ENCODE assay signal across 1 cellular context in genomic region chr17:82055965-82056728, GRCh38.
TF ChIP-seq lines count a peak whose summit lies in the region.

No MANE protein-coding gene starts in this region.

TF ChIP-seq in HepG2, 621 proteins besides CTCF, POLR2A, EP300 and RAD21 (continued from another document and continues in another):
- TF ChIP-seq FOXC1 (CRISPR knock-in tag; IDR thresholded peaks at IDR 0.05; ENCODE audit: borderline replicate concordance) (no peak), KLF16 (CRISPR knock-in tag; IDR thresholded peaks at IDR 0.05) (no peak), PRDM15 (CRISPR knock-in tag; IDR thresholded peaks at IDR 0.05) (no peak), ZNF350 (CRISPR knock-in tag; IDR thresholded peaks at IDR 0.05; ENCODE audit: borderline replicate concordance, low read depth) (no peak), MAZ (IDR thresholded peaks at IDR 0.05; ENCODE audit: borderline replicate concordance, low read depth, low read length) (no peak), MAZ (CRISPR knock-in tag; IDR thresholded peaks at IDR 0.05; ENCODE audit: low read depth) (no peak), RFX5 (IDR thresholded peaks at IDR 0.05; ENCODE audit: low read depth, low read length) (no peak), RBAK (CRISPR knock-in tag; IDR thresholded peaks at IDR 0.05) (no peak), ZNF367 (CRISPR knock-in tag; IDR thresholded peaks at IDR 0.05; ENCODE audit: borderline replicate concordance) (no peak), RARG (CRISPR knock-in tag; IDR thresholded peaks at IDR 0.05; ENCODE audit: low read depth) (no peak), REL (CRISPR knock-in tag; conservative IDR thresholded peaks at IDR 0.05) (0 out of 2 replicates have a peak, but pooled peaks have one; percentile 60), KDM1A (CRISPR knock-in tag; IDR thresholded peaks at IDR 0.05) (no peak), KAT8 (CRISPR knock-in tag; IDR thresholded peaks at IDR 0.05) (no peak), BCL6 (CRISPR knock-in tag; IDR thresholded peaks at IDR 0.05) (no peak), TOE1 (CRISPR knock-in tag; IDR thresholded peaks at IDR 0.05) (no peak), HIVEP1 (CRISPR knock-in tag; IDR thresholded peaks at IDR 0.05) (no peak), CCDC6 (CRISPR knock-in tag; IDR thresholded peaks at IDR 0.05) (no peak), TEAD3 (CRISPR knock-in tag; optimal IDR thresholded peaks at IDR 0.05; ENCODE audit: borderline replicate concordance) (no peak), KLF11 (CRISPR knock-in tag; IDR thresholded peaks at IDR 0.05) (no peak), ZNF609 (CRISPR knock-in tag; IDR thresholded peaks at IDR 0.05; ENCODE audit: borderline replicate concordance) (no peak)
- TF ChIP-seq, protein P1, sequence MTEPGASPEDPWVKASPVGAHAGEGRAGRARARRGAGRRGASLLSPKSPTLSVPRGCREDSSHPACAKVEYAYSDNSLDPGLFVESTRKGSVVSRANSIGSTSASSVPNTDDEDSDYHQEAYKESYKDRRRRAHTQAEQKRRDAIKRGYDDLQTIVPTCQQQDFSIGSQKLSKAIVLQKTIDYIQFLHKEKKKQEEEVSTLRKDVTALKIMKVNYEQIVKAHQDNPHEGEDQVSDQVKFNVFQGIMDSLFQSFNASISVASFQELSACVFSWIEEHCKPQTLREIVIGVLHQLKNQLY (CRISPR knock-in tag; IDR thresholded peaks at IDR 0.05): no peak
- TF ChIP-seq, protein P2, sequence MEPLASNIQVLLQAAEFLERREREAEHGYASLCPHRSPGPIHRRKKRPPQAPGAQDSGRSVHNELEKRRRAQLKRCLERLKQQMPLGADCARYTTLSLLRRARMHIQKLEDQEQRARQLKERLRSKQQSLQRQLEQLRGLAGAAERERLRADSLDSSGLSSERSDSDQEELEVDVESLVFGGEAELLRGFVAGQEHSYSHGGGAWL (CRISPR knock-in tag; IDR thresholded peaks at IDR 0.05): no peak
- TF ChIP-seq, protein P3, sequence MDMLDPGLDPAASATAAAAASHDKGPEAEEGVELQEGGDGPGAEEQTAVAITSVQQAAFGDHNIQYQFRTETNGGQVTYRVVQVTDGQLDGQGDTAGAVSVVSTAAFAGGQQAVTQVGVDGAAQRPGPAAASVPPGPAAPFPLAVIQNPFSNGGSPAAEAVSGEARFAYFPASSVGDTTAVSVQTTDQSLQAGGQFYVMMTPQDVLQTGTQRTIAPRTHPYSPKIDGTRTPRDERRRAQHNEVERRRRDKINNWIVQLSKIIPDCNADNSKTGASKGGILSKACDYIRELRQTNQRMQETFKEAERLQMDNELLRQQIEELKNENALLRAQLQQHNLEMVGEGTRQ (IDR thresholded peaks at IDR 0.05; ENCODE audit: low read depth, low read length): no peak
- TF ChIP-seq, protein P3 (CRISPR knock-in tag; IDR thresholded peaks at IDR 0.05; ENCODE audit: borderline replicate concordance): no peak
- TF ChIP-seq, protein P4, sequence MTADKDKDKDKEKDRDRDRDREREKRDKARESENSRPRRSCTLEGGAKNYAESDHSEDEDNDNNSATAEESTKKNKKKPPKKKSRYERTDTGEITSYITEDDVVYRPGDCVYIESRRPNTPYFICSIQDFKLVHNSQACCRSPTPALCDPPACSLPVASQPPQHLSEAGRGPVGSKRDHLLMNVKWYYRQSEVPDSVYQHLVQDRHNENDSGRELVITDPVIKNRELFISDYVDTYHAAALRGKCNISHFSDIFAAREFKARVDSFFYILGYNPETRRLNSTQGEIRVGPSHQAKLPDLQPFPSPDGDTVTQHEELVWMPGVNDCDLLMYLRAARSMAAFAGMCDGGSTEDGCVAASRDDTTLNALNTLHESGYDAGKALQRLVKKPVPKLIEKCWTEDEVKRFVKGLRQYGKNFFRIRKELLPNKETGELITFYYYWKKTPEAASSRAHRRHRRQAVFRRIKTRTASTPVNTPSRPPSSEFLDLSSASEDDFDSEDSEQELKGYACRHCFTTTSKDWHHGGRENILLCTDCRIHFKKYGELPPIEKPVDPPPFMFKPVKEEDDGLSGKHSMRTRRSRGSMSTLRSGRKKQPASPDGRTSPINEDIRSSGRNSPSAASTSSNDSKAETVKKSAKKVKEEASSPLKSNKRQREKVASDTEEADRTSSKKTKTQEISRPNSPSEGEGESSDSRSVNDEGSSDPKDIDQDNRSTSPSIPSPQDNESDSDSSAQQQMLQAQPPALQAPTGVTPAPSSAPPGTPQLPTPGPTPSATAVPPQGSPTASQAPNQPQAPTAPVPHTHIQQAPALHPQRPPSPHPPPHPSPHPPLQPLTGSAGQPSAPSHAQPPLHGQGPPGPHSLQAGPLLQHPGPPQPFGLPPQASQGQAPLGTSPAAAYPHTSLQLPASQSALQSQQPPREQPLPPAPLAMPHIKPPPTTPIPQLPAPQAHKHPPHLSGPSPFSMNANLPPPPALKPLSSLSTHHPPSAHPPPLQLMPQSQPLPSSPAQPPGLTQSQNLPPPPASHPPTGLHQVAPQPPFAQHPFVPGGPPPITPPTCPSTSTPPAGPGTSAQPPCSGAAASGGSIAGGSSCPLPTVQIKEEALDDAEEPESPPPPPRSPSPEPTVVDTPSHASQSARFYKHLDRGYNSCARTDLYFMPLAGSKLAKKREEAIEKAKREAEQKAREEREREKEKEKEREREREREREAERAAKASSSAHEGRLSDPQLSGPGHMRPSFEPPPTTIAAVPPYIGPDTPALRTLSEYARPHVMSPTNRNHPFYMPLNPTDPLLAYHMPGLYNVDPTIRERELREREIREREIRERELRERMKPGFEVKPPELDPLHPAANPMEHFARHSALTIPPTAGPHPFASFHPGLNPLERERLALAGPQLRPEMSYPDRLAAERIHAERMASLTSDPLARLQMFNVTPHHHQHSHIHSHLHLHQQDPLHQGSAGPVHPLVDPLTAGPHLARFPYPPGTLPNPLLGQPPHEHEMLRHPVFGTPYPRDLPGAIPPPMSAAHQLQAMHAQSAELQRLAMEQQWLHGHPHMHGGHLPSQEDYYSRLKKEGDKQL (CRISPR knock-in tag; IDR thresholded peaks at IDR 0.05; ENCODE audit: low read depth): no peak
- TF ChIP-seq, protein P5, sequence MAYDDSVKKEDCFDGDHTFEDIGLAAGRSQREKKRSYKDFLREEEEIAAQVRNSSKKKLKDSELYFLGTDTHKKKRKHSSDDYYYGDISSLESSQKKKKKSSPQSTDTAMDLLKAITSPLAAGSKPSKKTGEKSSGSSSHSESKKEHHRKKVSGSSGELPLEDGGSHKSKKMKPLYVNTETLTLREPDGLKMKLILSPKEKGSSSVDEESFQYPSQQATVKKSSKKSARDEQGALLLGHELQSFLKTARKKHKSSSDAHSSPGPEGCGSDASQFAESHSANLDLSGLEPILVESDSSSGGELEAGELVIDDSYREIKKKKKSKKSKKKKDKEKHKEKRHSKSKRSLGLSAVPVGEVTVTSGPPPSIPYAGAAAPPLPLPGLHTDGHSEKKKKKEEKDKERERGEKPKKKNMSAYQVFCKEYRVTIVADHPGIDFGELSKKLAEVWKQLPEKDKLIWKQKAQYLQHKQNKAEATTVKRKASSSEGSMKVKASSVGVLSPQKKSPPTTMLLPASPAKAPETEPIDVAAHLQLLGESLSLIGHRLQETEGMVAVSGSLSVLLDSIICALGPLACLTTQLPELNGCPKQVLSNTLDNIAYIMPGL (CRISPR knock-in tag; IDR thresholded peaks at IDR 0.05; ENCODE audit: borderline replicate concordance in 1 of 2, low read depth in 1 of 2): no peak
- TF ChIP-seq, protein P6, sequence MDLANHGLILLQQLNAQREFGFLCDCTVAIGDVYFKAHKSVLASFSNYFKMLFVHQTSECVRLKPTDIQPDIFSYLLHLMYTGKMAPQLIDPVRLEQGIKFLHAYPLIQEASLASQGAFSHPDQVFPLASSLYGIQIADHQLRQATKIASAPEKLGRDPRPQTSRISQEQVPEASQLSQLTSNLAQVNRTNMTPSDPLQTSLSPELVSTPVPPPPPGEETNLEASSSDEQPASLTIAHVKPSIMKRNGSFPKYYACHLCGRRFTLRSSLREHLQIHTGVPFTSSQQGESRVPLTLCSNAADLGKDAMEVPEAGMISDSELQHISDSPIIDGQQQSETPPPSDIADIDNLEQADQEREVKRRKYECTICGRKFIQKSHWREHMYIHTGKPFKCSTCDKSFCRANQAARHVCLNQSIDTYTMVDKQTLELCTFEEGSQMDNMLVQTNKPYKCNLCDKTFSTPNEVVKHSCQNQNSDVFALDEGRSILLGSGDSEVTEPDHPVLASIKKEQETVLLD (CRISPR knock-in tag; IDR thresholded peaks at IDR 0.05; ENCODE audit: low read depth): no peak
- TF ChIP-seq, protein P7, sequence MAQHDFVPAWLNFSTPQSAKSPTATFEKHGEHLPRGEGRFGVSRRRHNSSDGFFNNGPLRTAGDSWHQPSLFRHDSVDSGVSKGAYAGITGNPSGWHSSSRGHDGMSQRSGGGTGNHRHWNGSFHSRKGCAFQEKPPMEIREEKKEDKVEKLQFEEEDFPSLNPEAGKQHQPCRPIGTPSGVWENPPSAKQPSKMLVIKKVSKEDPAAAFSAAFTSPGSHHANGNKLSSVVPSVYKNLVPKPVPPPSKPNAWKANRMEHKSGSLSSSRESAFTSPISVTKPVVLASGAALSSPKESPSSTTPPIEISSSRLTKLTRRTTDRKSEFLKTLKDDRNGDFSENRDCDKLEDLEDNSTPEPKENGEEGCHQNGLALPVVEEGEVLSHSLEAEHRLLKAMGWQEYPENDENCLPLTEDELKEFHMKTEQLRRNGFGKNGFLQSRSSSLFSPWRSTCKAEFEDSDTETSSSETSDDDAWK (CRISPR knock-in tag; IDR thresholded peaks at IDR 0.05): no peak
- TF ChIP-seq, protein P8, sequence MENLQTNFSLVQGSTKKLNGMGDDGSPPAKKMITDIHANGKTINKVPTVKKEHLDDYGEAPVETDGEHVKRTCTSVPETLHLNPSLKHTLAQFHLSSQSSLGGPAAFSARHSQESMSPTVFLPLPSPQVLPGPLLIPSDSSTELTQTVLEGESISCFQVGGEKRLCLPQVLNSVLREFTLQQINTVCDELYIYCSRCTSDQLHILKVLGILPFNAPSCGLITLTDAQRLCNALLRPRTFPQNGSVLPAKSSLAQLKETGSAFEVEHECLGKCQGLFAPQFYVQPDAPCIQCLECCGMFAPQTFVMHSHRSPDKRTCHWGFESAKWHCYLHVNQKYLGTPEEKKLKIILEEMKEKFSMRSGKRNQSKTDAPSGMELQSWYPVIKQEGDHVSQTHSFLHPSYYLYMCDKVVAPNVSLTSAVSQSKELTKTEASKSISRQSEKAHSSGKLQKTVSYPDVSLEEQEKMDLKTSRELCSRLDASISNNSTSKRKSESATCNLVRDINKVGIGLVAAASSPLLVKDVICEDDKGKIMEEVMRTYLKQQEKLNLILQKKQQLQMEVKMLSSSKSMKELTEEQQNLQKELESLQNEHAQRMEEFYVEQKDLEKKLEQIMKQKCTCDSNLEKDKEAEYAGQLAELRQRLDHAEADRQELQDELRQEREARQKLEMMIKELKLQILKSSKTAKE (CRISPR knock-in tag; IDR thresholded peaks at IDR 0.05; ENCODE audit: borderline replicate concordance): no peak
